22 cellular contexts compared by ENCODE assay signal in the genomic region with DNA sequence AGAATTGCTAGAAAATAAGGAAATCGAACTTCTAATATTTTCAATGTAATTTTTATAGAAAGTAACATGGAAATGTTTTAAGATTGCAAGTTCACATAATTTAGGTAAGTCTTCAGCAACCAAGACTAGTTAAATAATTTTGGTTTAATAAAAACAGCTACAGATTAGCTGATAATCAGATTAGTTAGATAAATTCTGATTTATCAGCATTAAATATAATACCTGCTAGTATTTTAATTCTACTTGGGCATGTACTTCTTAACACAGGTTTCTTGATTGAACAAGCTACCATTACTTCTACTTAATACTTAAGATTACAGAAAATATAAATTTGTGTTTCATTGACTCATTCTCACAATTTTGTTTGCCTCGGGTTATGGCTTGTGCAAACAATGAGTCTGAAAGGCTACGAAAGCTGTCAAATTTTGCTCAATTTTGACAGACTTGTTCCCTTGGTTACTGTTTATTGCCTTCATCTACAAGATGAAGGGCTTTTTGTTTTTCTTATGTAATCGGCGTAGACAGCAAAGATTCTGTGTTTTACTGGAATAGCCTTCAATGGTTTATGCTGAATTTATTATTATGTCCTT.
DNase-seq lines count a peak whose midpoint lies in the region; ATAC-seq, FAIRE-seq and TF ChIP-seq lines count a peak whose summit lies in the region.
"Had no signal": no experiment of that assay in that cellular context is flagged by ENCODE, and none has a peak within 500 bp of the region (broad histone marks: within the 10 kb centered on the region; RNA-seq: fewer than 3 reads in every experiment).

No MANE protein-coding gene starts in this region.

- DNase-seq in MCF 10A (ENCODE audit: unreplicated experiment) = peak; percentile 8
- no peak for DNase-seq in breast epithelium (ENCODE audit: low spot score in 2 of 2)
- DNase-seq in PC-3 = peak; percentile 74
- DNase-seq in K562 (ENCODE audit: extremely low read depth in 1 of 4, low spot score in 3 of 4) = no peak
- peak; percentile 36 for DNase-seq in foreskin melanocyte
- DNase-seq in NCI-H1694 (lab: John Stamatoyannopoulos, UW) = no peak
- DNase-seq in dermis blood vessel endothelial cell = no peak
- no peak for DNase-seq in Calu3
- DNase-seq: CD8-positive, alpha-beta T cell; COR-L47; H7; HFFc6 had no signal

- H3K27ac Mint-ChIP-seq in MCF 10A (ENCODE audit: low read depth, unreplicated experiment) = no peak overlapping the region
- no peak overlapping the region for H3K27ac Mint-ChIP-seq in Calu3 (ENCODE audit: unreplicated experiment)
- H3K27ac Mint-ChIP-seq: B cell; CD8-positive, alpha-beta T cell; GM23338; HFFc6 had no signal

- POLR2A ChIA-PET in MCF 10A (lab: Yijun Ruan, JAX) (interaction anchor here (0.6 kb wide), 1 partner anchor 54 kb away, joined by 4 read pairs; no protein-coding TSS in a partner anchor), PC-3 (lab: Charles Lee; ENCODE audit: unreplicated experiment) (no interaction called here), K562 (lab: Yijun Ruan, JAX) (interaction anchor here (1.3 to 1.4 kb wide), 2 partner anchors 12 to 17 kb away, joined by 4 to 5 read pairs; no protein-coding TSS in a partner anchor)

- peak; percentile 71 for ATAC-seq in PC-3
- no peak for ATAC-seq in K562
- ATAC-seq: CD8-positive, alpha-beta T cell; GM23338; HCT116 had no signal

- H3K27me3 ChIP-seq in breast epithelium (no peaks in the 10 kb centered on the region), PC-3 (ENCODE audit: low read length) (no peaks in the 10 kb centered on the region), K562 (ENCODE audit: control insufficient read depth in 2 of 2, insufficient read depth in 2 of 2, low read length in 2 of 2) (no peaks in the 10 kb centered on the region)
- H3K27me3 ChIP-seq: BLaER1 treated with 17β-estradiol and CSF1 and Interleukin-3, amounts not matched to agents 10 nM and 100 nM had no signal

- 74% methylated on average over 5 of the region's 5 CpGs for WGBS in K562 (ENCODE audit: insufficient coverage, low coverage, missing lambda C conversion rate)

- H3K9me3 ChIP-seq in breast epithelium (no peaks in the 10 kb centered on the region), PC-3 (ENCODE audit: low read length) (no peaks in the 10 kb centered on the region), K562 (replicated peaks; ENCODE audit: control insufficient read depth, insufficient read depth, low read depth, low read length) (no peaks in the 10 kb centered on the region)

- H3K4me3 Mint-ChIP-seq in MCF 10A (ENCODE audit: unreplicated experiment) (no peak overlapping the region), Calu3 (ENCODE audit: low read depth, unreplicated experiment) (no peak overlapping the region)
- H3K4me3 Mint-ChIP-seq: B cell; CD8-positive, alpha-beta T cell; GM23338; HFFc6 had no signal

- TF ChIP-seq CTCF in MCF 10A (IDR thresholded peaks at IDR 0.05; ENCODE audit: unreplicated experiment) = no peak
- TF ChIP-seq CTCF in breast epithelium (IDR thresholded peaks at IDR 0.05) = no peak
- TF ChIP-seq CTCF in PC-3 (conservative IDR thresholded peaks at IDR 0.05; ENCODE audit: low read depth, low read length) = no peak
- TF ChIP-seq CTCF in K562 (IDR thresholded peaks at IDR 0.05 in 2 of 3, conservative IDR thresholded peaks at IDR 0.05 in 1 of 3; ENCODE audit: insufficient read depth in 2 of 3, low read depth in 1 of 3, low read length in 3 of 3) = no peak
- TF ChIP-seq CTCF in Calu3 (IDR thresholded peaks at IDR 0.05; ENCODE audit: unreplicated experiment) = no peak

- H3K36me3 ChIP-seq in breast epithelium = no peaks in the 10 kb centered on the region
- H3K36me3 ChIP-seq in PC-3 (ENCODE audit: low read depth, low read length) = no peaks in the 10 kb centered on the region
- no peaks in the 10 kb centered on the region for H3K36me3 ChIP-seq in K562 (ENCODE audit: control insufficient read depth, insufficient read depth, low read length)
- H3K36me3 ChIP-seq: BLaER1 treated with 17β-estradiol and CSF1 and Interleukin-3, amounts not matched to agents 10 nM and 100 nM had no signal

- BruUV-seq in MCF 10A (replicated peaks; lab: Mats Ljungman, UMichigan) = no TSS peak
- no TSS peak for BruUV-seq in PC-3 (replicated peaks; lab: Mats Ljungman, UMichigan)
- BruUV-seq in K562 (replicated peaks; lab: Mats Ljungman, UMichigan) = no TSS peak
- no TSS peak for BruUV-seq in Calu3 (replicated peaks; lab: Mats Ljungman, UMichigan)

- H3K27ac ChIP-seq in breast epithelium (no peak overlapping the region), PC-3 (ENCODE audit: low read length) (no peak overlapping the region), K562 (ENCODE audit: extremely low read depth, low read depth, low read length) (no peak overlapping the region)
- H3K27ac ChIP-seq: 22Rv1; BLaER1 treated with 17β-estradiol and CSF1 and Interleukin-3, amounts not matched to agents 10 nM and 100 nM; HL-60 had no signal

- TF ChIP-seq RAD21 in K562 (CRISPR knock-in tag; conservative IDR thresholded peaks at IDR 0.05 in 1 of 2, IDR thresholded peaks at IDR 0.05 in 1 of 2) = no peak

- H3K36me3 Mint-ChIP-seq in MCF 10A (ENCODE audit: insufficient read depth, unreplicated experiment) (no peaks in the 10 kb centered on the region), Calu3 (ENCODE audit: insufficient read depth, unreplicated experiment) (no peaks in the 10 kb centered on the region)
- H3K36me3 Mint-ChIP-seq: CD8-positive, alpha-beta T cell had no signal

- FAIRE-seq in K562 (lab: Jason Lieb, UNC) = no peak
- FAIRE-seq: D721Med, G401.6, GM12892, GM18507 had no signal

- no peaks in the 10 kb centered on the region for H3K4me1 Mint-ChIP-seq in MCF 10A (ENCODE audit: insufficient read depth, unreplicated experiment)
- H3K4me1 Mint-ChIP-seq in Calu3 (ENCODE audit: low read depth, unreplicated experiment) = no peaks in the 10 kb centered on the region
- H3K4me1 Mint-ChIP-seq: B cell had no signal

- H3K4me2 ChIP-seq in PC-3 (ENCODE audit: low read length) (peak overlapping the region; percentile 23; the same call in 1 of the 2 replicates), K562 (ENCODE audit: insufficient read depth, low read length) (no peak overlapping the region)
- H3K4me2 ChIP-seq: BLaER1 treated with 17β-estradiol and CSF1 and Interleukin-3, amounts not matched to agents 10 nM and 100 nM; GM23338 had no signal

- TF ChIP-seq POLR2A in breast epithelium (IDR thresholded peaks at IDR 0.05) (no peak), K562 (conservative IDR thresholded peaks at IDR 0.05) (no peak)

- CTCF ChIA-PET in MCF 10A (lab: Yijun Ruan, JAX) (interaction anchor here (0.8 to 1.4 kb wide), 2 partner anchors 14 to 18 kb away, joined by 3 read pairs; no protein-coding TSS in a partner anchor), PC-3 (lab: Charles Lee) (interaction anchor here (0.7 kb wide), 1 partner anchor 94 kb away, joined by 3 read pairs; no protein-coding TSS in a partner anchor), K562 (lab: Yijun Ruan, JAX; ENCODE audit: low intra/inter-chr PET ratio) (no interaction called here), Calu3 (lab: Charles Lee) (interaction anchor here (0.7 kb wide), 1 partner anchor 18 kb away, joined by 3 read pairs; no protein-coding TSS in a partner anchor)

- no peak for TF ChIP-seq EP300 in K562 (IDR thresholded peaks at IDR 0.05; ENCODE audit: low read length)

- H3K9me2 ChIP-seq in PC-3 (replicated peaks; ENCODE audit: low read length) = no peaks in the 10 kb centered on the region

- H3F3A ChIP-seq in PC-3 (ENCODE audit: low read length, unreplicated experiment) = no peaks in the 10 kb centered on the region

- no peaks in the 10 kb centered on the region for H3K9me3 Mint-ChIP-seq in MCF 10A (ENCODE audit: unreplicated experiment)
- H3K9me3 Mint-ChIP-seq in Calu3 (ENCODE audit: low read depth, unreplicated experiment) = no peaks in the 10 kb centered on the region
- H3K9me3 Mint-ChIP-seq: CD8-positive, alpha-beta T cell; GM23338; HFFc6 had no signal

- intact Hi-C loops in MCF 10A (cut with micrococcal nuclease) = no loop called here
- intact Hi-C loops in breast epithelium (cut with DNase I; ENCODE audit: low total_unique reads) = no loop called here
- intact Hi-C loops in PC-3 (cut with micrococcal nuclease) = loop anchor here (5.0 to 10.0 kb wide), 2 partner anchors 113 to 124 kb away; a partner anchor contains a TSS
- intact Hi-C loops in K562 (cut with micrococcal nuclease) = no loop called here
- intact Hi-C loops in Calu3 (cut with micrococcal nuclease; ENCODE audit: unreplicated experiment) = no loop called here

- H4K20me1 ChIP-seq in PC-3 (ENCODE audit: low read length) (no peaks in the 10 kb centered on the region), K562 (replicated peaks; ENCODE audit: control insufficient read depth, insufficient read depth, low read length) (no peaks in the 10 kb centered on the region)
- H4K20me1 ChIP-seq: BLaER1 treated with 17β-estradiol and CSF1 and Interleukin-3, amounts not matched to agents 10 nM and 100 nM had no signal

- H3K9ac ChIP-seq in PC-3 (ENCODE audit: low read length) = no peak overlapping the region
- no peak overlapping the region for H3K9ac ChIP-seq in K562 (ENCODE audit: insufficient read depth in 1 of 2, low read depth in 2 of 2, low read length in 2 of 2)
- H3K9ac ChIP-seq: BLaER1 treated with 17β-estradiol and CSF1 and Interleukin-3, amounts not matched to agents 10 nM and 100 nM had no signal

- in situ Hi-C loops in K562 (cut with MboI) = no loop called here

- H3K79me2 ChIP-seq in PC-3 (ENCODE audit: low read length) (no peaks in the 10 kb centered on the region), K562 (ENCODE audit: control insufficient read depth, insufficient read depth, low read length) (no peaks in the 10 kb centered on the region)

- H3K4me3 ChIP-seq in breast epithelium (no peak overlapping the region), PC-3 (ENCODE audit: low read length) (no peak overlapping the region), K562 (no peak overlapping the region)
- H3K4me3 ChIP-seq: BLaER1 treated with 17β-estradiol and CSF1 and Interleukin-3, amounts not matched to agents 10 nM and 100 nM; GM23338 had no signal

- H2AFZ ChIP-seq in PC-3 (ENCODE audit: low read length) = no peak overlapping the region
- peak overlapping the region; percentile 28; the same call in 1 of the 2 replicates for H2AFZ ChIP-seq in K562 (ENCODE audit: low read depth, low read length)
- H2AFZ ChIP-seq: GM23338 had no signal

- no peaks in the 10 kb centered on the region for H3K27me3 Mint-ChIP-seq in MCF 10A (ENCODE audit: insufficient read depth, unreplicated experiment)
- no peaks in the 10 kb centered on the region for H3K27me3 Mint-ChIP-seq in Calu3 (ENCODE audit: unreplicated experiment)
- H3K27me3 Mint-ChIP-seq: B cell had no signal

- no peaks in the 10 kb centered on the region for H3K9me1 ChIP-seq in K562 (ENCODE audit: control insufficient read depth, insufficient read depth, low read length)

- H3K4me1 ChIP-seq in breast epithelium (no peaks in the 10 kb centered on the region), PC-3 (ENCODE audit: insufficient read depth, low read length) (peaks cover 15% of the 10 kb centered on the region), K562 (replicated peaks in 1 of 2; ENCODE audit: control insufficient read depth in 2 of 2, insufficient read depth in 2 of 2, low read length in 2 of 2) (no peaks in the 10 kb centered on the region)
- H3K4me1 ChIP-seq: BLaER1 treated with 17β-estradiol and CSF1 and Interleukin-3, amounts not matched to agents 10 nM and 100 nM had no signal

TF ChIP-seq in K562, 482 proteins besides CTCF, POLR2A, EP300 and RAD21 (continues in another document):
- no peak for TF ChIP-seq SOX6 (IDR thresholded peaks at IDR 0.05)
- no peak for TF ChIP-seq ZKSCAN8 (CRISPR knock-in tag; IDR thresholded peaks at IDR 0.05)
- TF ChIP-seq ZNF316 (IDR thresholded peaks at IDR 0.05) = peak; percentile 75

Comparison
In these comparisons a context has a peak if more than half of its experiments do, and no peak if none do; other contexts are left out.
1. DNase-seq: peak in MCF 10A (single experiment), PC-3 (single experiment) and foreskin melanocyte (single experiment); none in breast epithelium (0 of 2), K562 (0 of 4), NCI-H1694 (single experiment), dermis blood vessel endothelial cell (single experiment) and Calu3 (single experiment).